In genomic region chr1:81432089-81432488, GRCh38 we compare ENCODE assay signal across 2 cellular contexts.
TF ChIP-seq lines count a peak whose summit lies in the region.

No MANE protein-coding gene starts in this region.

TF ChIP-seq in liver, 16 proteins besides CTCF, POLR2A, EP300 and RAD21 (continued from another document):
- TF ChIP-seq HNF4A (conservative IDR thresholded peaks at IDR 0.05) (no peak), REST (IDR thresholded peaks at IDR 0.05) (no peak), TAF1 (conservative IDR thresholded peaks at IDR 0.05) (no peak), RXRA (IDR thresholded peaks at IDR 0.05) (no peak), JUND (IDR thresholded peaks at IDR 0.05) (no peak), FOXA1 (IDR thresholded peaks at IDR 0.05) (no peak), SP1 (IDR thresholded peaks at IDR 0.05) (no peak), YY1 (IDR thresholded peaks at IDR 0.05) (no peak), GABPA (IDR thresholded peaks at IDR 0.05 in 1 of 2, conservative IDR thresholded peaks at IDR 0.05 in 1 of 2) (no peak), FOXA2 (IDR thresholded peaks at IDR 0.05) (no peak), MAX (IDR thresholded peaks at IDR 0.05) (no peak), ZBTB33 (IDR thresholded peaks at IDR 0.05) (no peak), ATF3 (IDR thresholded peaks at IDR 0.05) (no peak)

TF ChIP-seq in HepG2, 621 proteins besides CTCF, POLR2A, EP300 and RAD21 (continued from another document):
- no peak for TF ChIP-seq TERF1 (CRISPR knock-in tag; IDR thresholded peaks at IDR 0.05)
- no peak for TF ChIP-seq PCBP2 (optimal IDR thresholded peaks at IDR 0.05; ENCODE audit: low read depth, low read length, poor library complexity, severe bottlenecking)
- TF ChIP-seq ZNF484 (CRISPR knock-in tag; IDR thresholded peaks at IDR 0.05; ENCODE audit: borderline replicate concordance, low read depth), result no peak
- TF ChIP-seq MATR3 (CRISPR knock-in tag; IDR thresholded peaks at IDR 0.05), result no peak
- no peak for TF ChIP-seq RBM22 (optimal IDR thresholded peaks at IDR 0.05; ENCODE audit: low read length)
